Comparison of ENCODE assay signal across 6 cellular contexts in genomic region chr9:42235352-42235991, GRCh38. TPM values are rescaled to one million over a fixed set of nuclear protein-coding genes. Genes with fewer than 3 reads are reported as not detected.
"Had no signal": no experiment of that assay in that cellular context is flagged by ENCODE, and none has a peak within 500 bp of the region (broad histone marks: within the 10 kb centered on the region; RNA-seq: fewer than 3 reads in every experiment).

No MANE protein-coding gene starts in this region.

RNA-seq across cellular contexts. Expression of gene SPATA31A6, which starts 52.0 kb away (rescaled TPM):
- total RNA-seq: HT-29, LHCN-M2, MCF 10A, OCI-LY7, PC-3, SJSA1 had no signal
